Comparison of ENCODE assay signal across 20 cellular contexts in the genomic region with DNA sequence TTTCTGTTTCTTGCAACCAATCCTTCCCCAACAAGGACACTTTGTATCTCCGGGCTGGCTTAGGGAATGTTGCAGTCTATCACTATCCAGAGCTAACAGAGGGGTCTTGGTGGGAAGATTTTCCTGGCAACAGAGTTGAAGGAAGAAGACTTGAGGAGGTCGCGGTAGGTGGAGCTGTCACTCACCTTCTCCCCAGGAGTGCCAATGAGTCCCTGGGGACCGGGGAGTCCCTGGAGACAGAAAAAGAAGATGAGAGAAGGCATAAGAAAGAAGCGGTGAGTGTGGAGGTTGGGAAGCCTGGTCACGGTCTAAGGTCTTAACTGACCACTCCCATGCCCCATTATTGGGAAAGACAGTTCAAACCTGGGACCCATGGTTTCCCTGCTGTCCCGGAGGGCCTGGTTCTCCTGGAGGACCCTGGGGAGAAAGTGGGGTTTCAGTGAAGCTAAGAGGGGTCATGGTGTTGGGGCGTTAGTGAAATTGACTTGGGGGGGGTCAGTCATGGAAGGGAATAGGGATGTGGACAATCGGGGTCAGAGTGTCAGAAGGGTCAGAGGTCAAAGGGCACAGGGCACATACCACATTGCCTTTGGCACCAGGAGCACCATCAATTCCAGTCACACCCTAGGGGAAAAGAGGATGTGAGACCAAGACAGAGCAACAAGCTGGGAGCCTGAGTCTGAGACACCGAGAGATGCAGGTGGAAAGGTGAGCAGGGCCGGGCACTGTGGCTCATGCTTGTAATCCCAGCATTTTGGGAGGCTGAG. TPM values are rescaled to one million over a fixed set of nuclear protein-coding genes. Genes with fewer than 3 reads are reported as not detected.
DNase-seq lines count a peak whose midpoint lies in the region; ATAC-seq and TF ChIP-seq lines count a peak whose summit lies in the region.
"Had no signal": no experiment of that assay in that cellular context is flagged by ENCODE, and none has a peak within 500 bp of the region (broad histone marks: within the 10 kb centered on the region; RNA-seq: fewer than 3 reads in every experiment).

No MANE protein-coding gene starts in this region.

- H2AFZ ChIP-seq in osteoblast (ENCODE audit: low read length): no peak overlapping the region
- H2AFZ ChIP-seq: GM23248 had no signal

- ATAC-seq in right lobe of liver: no peak
- no peak for ATAC-seq in HG03139 (IDR thresholded peaks at IDR 0.05; ENCODE audit: unreplicated experiment)
- no peak for ATAC-seq in HG03135 (IDR thresholded peaks at IDR 0.05; ENCODE audit: unreplicated experiment)
- ATAC-seq: A549; CD8-positive, alpha-beta T cell had no signal

- TF ChIP-seq CTCF in liver (IDR thresholded peaks at IDR 0.05; ENCODE audit: low read depth, low read length, missing input control): no peak
- no peak for TF ChIP-seq CTCF in right lobe of liver (IDR thresholded peaks at IDR 0.05)
- no peak for TF ChIP-seq CTCF in osteoblast (IDR thresholded peaks at IDR 0.05; ENCODE audit: extremely low read depth, low read depth, low read length)

- H3K36me3 ChIP-seq in liver (ENCODE audit: control insufficient read depth in 4 of 4, insufficient read depth in 3 of 4, low read depth in 1 of 4, low read length in 3 of 4): peaks cover 0 to 3% (median 0%) of the 10 kb centered on the region in 4 donors
- no peaks in the 10 kb centered on the region for H3K36me3 ChIP-seq in right lobe of liver
- H3K36me3 ChIP-seq in NT2/D1 (ENCODE audit: insufficient read depth, insufficient read length, low read length): no peaks in the 10 kb centered on the region
- H3K36me3 ChIP-seq in osteoblast (ENCODE audit: insufficient read depth, low read length): no peaks in the 10 kb centered on the region

- no peaks in the 10 kb centered on the region for H3K27me3 ChIP-seq in liver (ENCODE audit: control insufficient read depth in 4 of 4, insufficient read depth in 4 of 4, low read length in 3 of 4)
- no peaks in the 10 kb centered on the region for H3K27me3 ChIP-seq in right lobe of liver
- no peaks in the 10 kb centered on the region for H3K27me3 ChIP-seq in NT2/D1 (ENCODE audit: insufficient read depth, insufficient read length)
- no peaks in the 10 kb centered on the region for H3K27me3 ChIP-seq in osteoblast (ENCODE audit: insufficient read depth, low read length)

- H3K9ac ChIP-seq in liver (ENCODE audit: low read depth in 1 of 2, low read length in 2 of 2): no peak overlapping the region
- H3K9ac ChIP-seq in NT2/D1 (ENCODE audit: insufficient read length, low read depth): peak overlapping the region; percentile 29
- H3K9ac ChIP-seq: GM23248 had no signal

- intact Hi-C loops in right lobe of liver (cut with DNase I): no loop called here

- no peak overlapping the region for H3K27ac ChIP-seq in liver (ENCODE audit: low read depth in 1 of 2, low read length in 2 of 2)
- no peak overlapping the region for H3K27ac ChIP-seq in right lobe of liver
- H3K27ac ChIP-seq in osteoblast (ENCODE audit: low read depth, low read length): no peak overlapping the region
- H3K27ac ChIP-seq: 22Rv1, A549, GM23248 had no signal

- H3K4me1 ChIP-seq in liver (ENCODE audit: control insufficient read depth in 4 of 4, insufficient read depth in 4 of 4, low read length in 3 of 4) (no peaks in the 10 kb centered on the region), right lobe of liver (no peaks in the 10 kb centered on the region), NT2/D1 (ENCODE audit: insufficient read depth, insufficient read length) (peaks cover 3% of the 10 kb centered on the region), osteoblast (ENCODE audit: insufficient read depth, low read length) (peaks cover 16% of the 10 kb centered on the region)
- H3K4me1 ChIP-seq: A549 had no signal

- DNase-seq in right lobe of liver (no peak), NT2/D1 (ENCODE audit: low read depth, low spot score) (no peak), epidermal melanocyte (ENCODE audit: insufficient read length, low spot score) (peak; percentile 15), osteoblast (ENCODE audit: insufficient read length, low spot score, missing footprints) (peak; percentile 73), NCI-H1105 treated with DMSO at 0.1 percent for 48 hours (lab: John Stamatoyannopoulos, UW) (no peak)
- DNase-seq: AML-193; Calu3; CD8-positive, alpha-beta T cell; DMS79 treated with DMSO at 0.1 percent for 48 hours; GF-D8; GM23248; HCEC 1CT; HFFc6 had no signal

- H3K4me3 ChIP-seq in liver (ENCODE audit: low read depth in 1 of 3, low read length in 3 of 3): no peak overlapping the region
- H3K4me3 ChIP-seq in right lobe of liver: no peak overlapping the region
- H3K4me3 ChIP-seq in NT2/D1 (ENCODE audit: insufficient read length, low read depth): no peak overlapping the region
- no peak overlapping the region for H3K4me3 ChIP-seq in osteoblast (ENCODE audit: insufficient read depth, low read length)
- H3K4me3 ChIP-seq: A549, GM23248 had no signal

- no peak for TF ChIP-seq RAD21 in liver (IDR thresholded peaks at IDR 0.05)

- no peak for TF ChIP-seq POLR2A in right lobe of liver (IDR thresholded peaks at IDR 0.05)

- no peaks in the 10 kb centered on the region for H4K20me1 ChIP-seq in osteoblast (ENCODE audit: insufficient read depth, low read length)

- no peaks in the 10 kb centered on the region for H3K9me3 ChIP-seq in liver (ENCODE audit: control insufficient read depth in 4 of 4, low read length in 3 of 4)
- no peaks in the 10 kb centered on the region for H3K9me3 ChIP-seq in right lobe of liver
- no peaks in the 10 kb centered on the region for H3K9me3 ChIP-seq in NT2/D1 (ENCODE audit: insufficient read depth, low read length)
- no peaks in the 10 kb centered on the region for H3K9me3 ChIP-seq in osteoblast (ENCODE audit: low read depth, low read length)
- H3K9me3 ChIP-seq: A549 had no signal

- no peak overlapping the region for H3K4me2 ChIP-seq in osteoblast (ENCODE audit: insufficient read depth, low read length)
- H3K4me2 ChIP-seq: A549 had no signal

- WGBS in liver: 76% methylated on average over 11 of the region's 11 CpGs
- 78% methylated on average over 10 of the region's 11 CpGs for WGBS in right lobe of liver (ENCODE audit: insufficient coverage, low coverage, low lambda C conversion rate, missing lambda C conversion rate)

- no peaks in the 10 kb centered on the region for H3K79me2 ChIP-seq in osteoblast (ENCODE audit: insufficient read depth, low read length)

TF ChIP-seq in liver, 16 proteins besides CTCF, POLR2A, EP300 and RAD21:
- TF ChIP-seq SP1 (IDR thresholded peaks at IDR 0.05): no peak
- peak; percentile 24 for TF ChIP-seq NR2F2 (IDR thresholded peaks at IDR 0.05)

RNA-seq across cellular contexts. Expression of a gene that starts 18.7 kb away (rescaled TPM):
- 1 to 10 TPM in 1 of 2 donors, under 1 TPM in 1; 0.14 to 1.3 TPM for total RNA-seq in liver
- polyA plus RNA-seq in liver: 1 to 10 TPM in 1 of 2 donors, under 1 TPM in 1; 0.26 to 4.9 TPM
- total RNA-seq in right lobe of liver: 10 to 100 TPM in 2 of 6 experiments, 1 to 10 TPM in 4; 3.3 to 20.2 (median 9.4) TPM
- 9.1 and 14.8 TPM in 2 replicates for total RNA-seq in osteoblast
- total RNA-seq: H4, HT-29 had no signal

RNA-seq across cellular contexts. Expression of a gene that starts 21.7 kb away (rescaled TPM):
- not detected for total RNA-seq in liver
- not detected for polyA plus RNA-seq in liver
- total RNA-seq in right lobe of liver: not detected
- not detected in 2 replicates for total RNA-seq in osteoblast
- total RNA-seq: Calu3; CD8-positive, alpha-beta T cell; H4; HFFc6; HT-29 had no signal

RNA-seq across cellular contexts. Expression of a gene that starts 55.3 kb away (rescaled TPM):
- 1 to 10 TPM; 1.1 to 3.6 TPM for total RNA-seq in liver
- polyA plus RNA-seq in liver: 10 to 100 TPM in 1 of 2 donors, under 1 TPM in 1; 0.49 to 28.9 TPM
- 10 to 100 TPM in 5 of 6 experiments, 1 to 10 TPM in 1; 3.8 to 72.5 (median 31.8) TPM for total RNA-seq in right lobe of liver
- total RNA-seq in osteoblast: 0.29 and 0.72 TPM in 2 replicates
- total RNA-seq: HT-29 had no signal

Comparison
In these comparisons a context has a peak if more than half of its experiments do, and no peak if none do; other contexts are left out.
1. DNase-seq: peak in epidermal melanocyte (single experiment) and osteoblast (single experiment); none in right lobe of liver (0 of 3), NT2/D1 (single experiment) and NCI-H1105 treated with DMSO at 0.1 percent for 48 hours (single experiment).